9 cellular contexts compared by ENCODE assay signal in genomic region chr4:84814100-84814750, GRCh38.
A peak's percentile ranks its signal among the peaks of the same experiment; 100 is the strongest.
DNase-seq lines count a peak whose midpoint lies in the region; ATAC-seq, FAIRE-seq and TF ChIP-seq lines count a peak whose summit lies in the region.
"Had no signal": no experiment of that assay in that cellular context is flagged by ENCODE, and none has a peak within 500 bp of the region (broad histone marks: within the 10 kb centered on the region; RNA-seq: fewer than 3 reads in every experiment).

No MANE protein-coding gene starts in this region.

- no peak for FAIRE-seq in HTR-8/SVneo (lab: Jason Lieb, UNC)

- TF ChIP-seq CTCF in AG09319 (IDR thresholded peaks at IDR 0.05; ENCODE audit: low read depth, low read length) = no peak

- DNase-seq in AG09319 (ENCODE audit: extremely low read depth, low read depth) (peak; percentile 45), HTR-8/SVneo (ENCODE audit: insufficient read length, low spot score) (peak; percentile 10), astrocyte of the hippocampus (ENCODE audit: low read depth, low spot score) (peak; percentile 78), kidney tubule cell (ENCODE audit: low spot score) (peak; percentile 86)
- DNase-seq: T-helper 9 cell had no signal

- ATAC-seq in GM18873 (IDR thresholded peaks at IDR 0.05; ENCODE audit: low FRiP score, unreplicated experiment) (no peak), HG03342 (IDR thresholded peaks at IDR 0.05; ENCODE audit: unreplicated experiment) (no peak), HG02870 (IDR thresholded peaks at IDR 0.05; ENCODE audit: unreplicated experiment) (no peak), HG03378 (IDR thresholded peaks at IDR 0.05; ENCODE audit: unreplicated experiment) (no peak)

Comparison
In these comparisons a context has a peak if more than half of its experiments do, and no peak if none do; other contexts are left out.
1. DNase-seq: peak in every context shown above with its lines; median percentile 86 in kidney tubule cell; 78 in astrocyte of the hippocampus; 45 in AG09319; 10 in HTR-8/SVneo.